Comparison of ENCODE assay signal across 8 cellular contexts in genomic region chr12:95942106-95942531, GRCh38. TPM values are rescaled to one million over a fixed set of nuclear protein-coding genes. Genes with fewer than 3 reads are reported as not detected.
DNase-seq lines count a peak whose midpoint lies in the region; ATAC-seq and TF ChIP-seq lines count a peak whose summit lies in the region.

No MANE protein-coding gene starts in this region.

- intact Hi-C loops in natural killer cell (cut with micrococcal nuclease), result loop anchor here (2.0 kb wide), 1 partner anchor 83 kb away; the partner anchor contains the start of gene SNRPF
- intact Hi-C loops in posterior cingulate gyrus (cut with DNase I), result no loop called here

- H3K36me3 Mint-ChIP-seq in natural killer cell, result no peaks in the 10 kb centered on the region

- H3K27ac Mint-ChIP-seq in natural killer cell, result peak overlapping the region; percentile 29 to 93

- H3K4me3 Mint-ChIP-seq in natural killer cell, result peak overlapping the region; percentile 96

- ATAC-seq in natural killer cell, result no peak
- no peak for ATAC-seq in GM18909 (IDR thresholded peaks at IDR 0.05; ENCODE audit: poor library complexity, unreplicated experiment)

- TF ChIP-seq CTCF in natural killer cell (IDR thresholded peaks at IDR 0.05), result no peak

- DNase-seq in NCI-H2171 treated with DMSO at 0.1 percent for 48 hours (lab: John Stamatoyannopoulos, UW) (peak; percentile 12), NCI-H2171 (lab: John Stamatoyannopoulos, UW) (no peak), NCI-H2227 treated with DMSO at 0.1 percent for 48 hours (lab: John Stamatoyannopoulos, UW) (peak; percentile 28), dermis blood vessel endothelial cell (peak; percentile 9), natural killer cell (no peak), posterior cingulate gyrus (no peak), NCI-H187 treated with DMSO at 0.1 percent for 48 hours (lab: John Stamatoyannopoulos, UW) (no peak)

- H3K27me3 Mint-ChIP-seq in natural killer cell (ENCODE audit: low read depth in 2 of 2), result peaks cover 0 to 12% of the 10 kb centered on the region in 2 donors

- H3K4me1 Mint-ChIP-seq in natural killer cell, result peaks cover 6 to 7% of the 10 kb centered on the region in 2 donors

- H3K9me3 Mint-ChIP-seq in natural killer cell, result no peaks in the 10 kb centered on the region

RNA-seq across cellular contexts. Expression of gene CCDC38, which starts 0.3 kb away (rescaled TPM):
- total RNA-seq in dermis blood vessel endothelial cell, result not detected in 2 replicates
- total RNA-seq in natural killer cell, result 1 to 10 TPM in 1 of 3 donors, under 1 TPM in 2; 0.35 to 1.2 (median 0.63) TPM

RNA-seq across cellular contexts. Expression of gene AMDHD1, which starts 1.0 kb away (rescaled TPM):
- 0.28 TPM in 1 of 2 replicates, not detected in the other for total RNA-seq in dermis blood vessel endothelial cell
- total RNA-seq in natural killer cell, result 1 to 10 TPM; 1.2 to 1.6 (median 1.4) TPM

RNA-seq across cellular contexts. Expression of gene HAL, which starts 54.0 kb away (rescaled TPM):
- total RNA-seq in dermis blood vessel endothelial cell (0.14 and 0.17 TPM in 2 replicates), natural killer cell (10 to 100 TPM in 1 of 3 donors, 1 to 10 TPM in 2; 1.2 to 10.8 (median 1.6) TPM)

Comparison
In these comparisons a context has a peak if more than half of its experiments do, and no peak if none do; other contexts are left out.
1. DNase-seq: peak in NCI-H2171 treated with DMSO at 0.1 percent for 48 hours (single experiment), NCI-H2227 treated with DMSO at 0.1 percent for 48 hours (single experiment) and dermis blood vessel endothelial cell (single experiment); none in NCI-H2171 (single experiment), natural killer cell (single experiment), posterior cingulate gyrus (0 of 10) and NCI-H187 treated with DMSO at 0.1 percent for 48 hours (single experiment).